In the genomic region with DNA sequence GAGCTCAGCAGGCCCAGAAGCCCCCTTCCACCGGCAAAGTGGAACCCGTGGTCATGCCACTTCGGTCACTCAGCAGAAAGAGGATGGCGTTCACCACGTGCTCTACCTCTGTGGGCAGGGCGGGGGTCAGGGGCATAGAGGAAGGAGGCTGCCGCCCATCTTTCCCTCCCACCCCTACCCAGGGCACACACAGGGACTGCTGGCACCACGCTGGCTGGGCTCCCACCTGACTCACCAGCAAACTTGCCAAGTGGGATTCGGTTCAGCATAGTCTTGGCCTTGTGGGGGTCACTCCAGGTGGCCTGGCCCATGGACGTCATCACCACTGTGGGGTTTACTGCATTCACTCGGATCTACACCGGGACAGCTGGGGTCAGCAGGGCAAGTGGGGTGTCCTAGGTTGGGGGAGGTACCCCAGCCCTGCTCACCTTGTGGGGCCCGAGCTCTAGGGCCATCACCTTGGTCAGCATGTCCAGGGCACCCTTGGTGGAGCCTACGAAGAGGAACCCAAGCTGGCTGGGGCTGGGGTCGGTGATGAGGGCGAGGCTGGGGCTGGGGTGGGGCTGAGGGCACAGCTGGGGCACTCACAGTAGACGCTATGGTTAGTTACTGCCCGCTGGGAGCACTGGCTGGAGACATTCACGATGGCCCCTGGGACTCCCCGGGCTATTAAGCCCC, we compare ENCODE assay signal across 9 cellular contexts. TPM values are rescaled to one million over a fixed set of nuclear protein-coding genes. Genes with fewer than 3 reads are reported as not detected.
DNase-seq lines count a peak whose midpoint lies in the region; ATAC-seq, FAIRE-seq and TF ChIP-seq lines count a peak whose summit lies in the region.
"Had no signal": no experiment of that assay in that cellular context is flagged by ENCODE, and none has a peak within 500 bp of the region (broad histone marks: within the 10 kb centered on the region; RNA-seq: fewer than 3 reads in every experiment).

No MANE protein-coding gene starts in this region.

- no peak overlapping the region for H4K91ac ChIP-seq in IMR-90 (ENCODE audit: insufficient read depth, low read depth, low read length)

- H4K20me1 ChIP-seq in IMR-90 (ENCODE audit: insufficient read depth, low read length) = peaks cover 5% of the 10 kb centered on the region

- H3K9me1 ChIP-seq in IMR-90 (ENCODE audit: insufficient read depth, low read length) = 0 out of 2 replicates have a peak, but pooled peaks cover 7% of the 10 kb centered on the region

- H3K36me3 ChIP-seq in IMR-90 (ENCODE audit: control insufficient read depth, insufficient read depth, low read length) (no peaks in the 10 kb centered on the region), breast epithelium (no peaks in the 10 kb centered on the region)

- no peaks in the 10 kb centered on the region for H3K27me3 ChIP-seq in IMR-90 (ENCODE audit: control insufficient read depth, insufficient read depth, low read length)
- H3K27me3 ChIP-seq in breast epithelium = no peaks in the 10 kb centered on the region

- peak overlapping the region; percentile 94 for H3K4me2 ChIP-seq in IMR-90 (ENCODE audit: low read depth, low read length)

- no peak overlapping the region for H4K8ac ChIP-seq in IMR-90 (ENCODE audit: low read depth in 2 of 2, low read length in 2 of 2)

- H2BK20ac ChIP-seq in IMR-90 (ENCODE audit: low read depth, low read length) = no peak overlapping the region

- H3K14ac ChIP-seq in IMR-90 (replicated peaks; ENCODE audit: low read depth, low read length) = no peak overlapping the region

- peaks cover 0 to 5% of the 10 kb centered on the region in 2 donors for H3K36me3 Mint-ChIP-seq in naive B cell

- no peaks in the 10 kb centered on the region for H3K27me3 Mint-ChIP-seq in naive B cell

- no peak for DNase-seq in AG04449 (ENCODE audit: low read depth, low spot score)
- no peak for DNase-seq in IMR-90
- DNase-seq in breast epithelium (ENCODE audit: low spot score in 2 of 2) = no peak
- DNase-seq in naive B cell = no peak
- no peak for DNase-seq in ecto neural progenitor cell (ENCODE audit: low spot score)
- no peak for DNase-seq in HTR-8/SVneo (ENCODE audit: insufficient read length, low spot score)
- no peak for DNase-seq in GM12891 (ENCODE audit: insufficient read length, low spot score)
- DNase-seq: SHP77 treated with DMSO at 0.1 percent for 48 hours had no signal

- H3K27ac Mint-ChIP-seq in naive B cell = peak overlapping the region in 1 of 6 donors; percentile 22

- dilution Hi-C loops in IMR-90 (cut with HindIII; ENCODE audit: low sequenced_read_pairs, unreplicated experiment) = no loop called here

- TF ChIP-seq POLR2A in IMR-90 (IDR thresholded peaks at IDR 0.05; ENCODE audit: low read depth, low read length) = no peak
- TF ChIP-seq POLR2A in breast epithelium (IDR thresholded peaks at IDR 0.05) = no peak
- no peak for TF ChIP-seq POLR2A in GM12891 (IDR thresholded peaks at IDR 0.05; ENCODE audit: low read depth, low read length)

- 96% methylated on average over 6 of the region's 20 CpGs; no CpG with 5 or more reads in 1 of the 2 experiments for WGBS in IMR-90 (ENCODE audit: extremely low coverage in 2 of 2, insufficient read length in 1 of 2), 2 experiments

- no peak overlapping the region for H3K4ac ChIP-seq in IMR-90 (ENCODE audit: low read depth, low read length)

- FAIRE-seq in HTR-8/SVneo (lab: Jason Lieb, UNC) (no peak), GM12891 (lab: Jason Lieb, UNC) (no peak)

- in situ Hi-C loops in IMR-90 (cut with MboI; ENCODE audit: low sequenced_read_pairs) = no loop called here

- H3K23ac ChIP-seq in IMR-90 (ENCODE audit: low read depth, low read length) = no peak overlapping the region

- no peak overlapping the region for H3K56ac ChIP-seq in IMR-90 (ENCODE audit: extremely low read depth, insufficient read depth, low read length)

- H2AFZ ChIP-seq in IMR-90 (replicated peaks; ENCODE audit: low read length, poor library complexity) = no peak overlapping the region

- H4K5ac ChIP-seq in IMR-90 (ENCODE audit: low read depth, low read length) = no peak overlapping the region

- no peak overlapping the region for H2BK5ac ChIP-seq in IMR-90 (ENCODE audit: low read depth, low read length, poor library complexity, severe bottlenecking)

- peaks cover 7 to 12% of the 10 kb centered on the region in 2 experiments for H3K79me1 ChIP-seq in IMR-90 (ENCODE audit: low read depth in 1 of 2, low read length in 2 of 2)

- CTCF ChIA-PET in AG04449 (lab: Yijun Ruan, JAX) (interaction anchor here (0.7 to 7.4 kb wide), 8 partner anchors 10 to 119 kb away, joined by 3 to 39 read pairs (median 4); partner anchors contain the start of genes CENPX, GPS1, LRRC45 and NOTUM), IMR-90 (lab: Yijun Ruan, JAX) (interaction anchor here (1.7 kb wide), 1 partner anchor 16 kb away, joined by 5 read pairs; no protein-coding TSS in a partner anchor)

- H2BK120ac ChIP-seq in IMR-90 (ENCODE audit: low read depth, low read length) = no peak overlapping the region

- peaks cover 11% of the 10 kb centered on the region for H3K4me1 ChIP-seq in IMR-90 (ENCODE audit: control insufficient read depth, insufficient read depth, low read length)
- peaks cover 8 to 10% of the 10 kb centered on the region in 2 donors for H3K4me1 ChIP-seq in breast epithelium

- TSS peak; percentile 57 for BruUV-seq in IMR-90 (replicated peaks; lab: Mats Ljungman, UMichigan)

- intact Hi-C loops in IMR-90 (cut with micrococcal nuclease) (loop anchor here (2.0 to 10.0 kb wide), 2 partner anchors 63 to 289 kb away; partner anchors contain the start of gene FASN), breast epithelium (cut with DNase I; ENCODE audit: low total_unique reads) (loop anchor here (10.0 kb wide), 1 partner anchor 49 kb away; no protein-coding TSS in a partner anchor)

- H3K4me3 ChIP-seq in AG04449 (ENCODE audit: low read depth, low read length) (peak overlapping the region; percentile 72), IMR-90 (ENCODE audit: insufficient read depth, low read depth, low read length) (no peak overlapping the region; the same call in 1 of the 2 replicates), breast epithelium (peak overlapping the region; percentile 58 to 96 (median 63))

- peaks cover 14 to 27% (median 26%) of the 10 kb centered on the region in 3 donors for H3K4me1 Mint-ChIP-seq in naive B cell

- peak overlapping the region; percentile 74 to 96 (median 88) for H3K4me3 Mint-ChIP-seq in naive B cell

- H3K9me3 Mint-ChIP-seq in naive B cell = no peaks in the 10 kb centered on the region

- H3K9ac ChIP-seq in IMR-90 (ENCODE audit: low read depth, low read length) = peak overlapping the region; percentile 61

- H3K9me3 ChIP-seq in IMR-90 (ENCODE audit: control insufficient read depth, insufficient read depth, low read length) (no peaks in the 10 kb centered on the region), breast epithelium (no peaks in the 10 kb centered on the region)

- POLR2A ChIA-PET in AG04449 (lab: Yijun Ruan, JAX) (interaction anchor here (1.0 kb wide), 1 partner anchor 77 kb away, joined by 3 read pairs; no protein-coding TSS in a partner anchor), IMR-90 (lab: Charles Lee; ENCODE audit: unreplicated experiment) (no interaction called here)

- ATAC-seq in IMR-90 (ENCODE audit: low read depth) = no peak
- no peak for ATAC-seq in naive B cell (ENCODE audit: low read depth in 2 of 2)
- no peak for ATAC-seq in HG02981 (IDR thresholded peaks at IDR 0.05; ENCODE audit: unreplicated experiment)

- no peak for TF ChIP-seq RAD21 in IMR-90 (IDR thresholded peaks at IDR 0.05; ENCODE audit: low read length)

- H3K27ac ChIP-seq in IMR-90 (ENCODE audit: insufficient read depth, low read length) (no peak overlapping the region), breast epithelium (peak overlapping the region; percentile 87 to 99)

- H2AK5ac ChIP-seq in IMR-90 (ENCODE audit: low read depth, low read length) = no peak overlapping the region; the same call in 1 of the 2 replicates

- H2BK15ac ChIP-seq in IMR-90 (ENCODE audit: low read depth, low read length) = no peak overlapping the region

- H3K18ac ChIP-seq in IMR-90 (ENCODE audit: low read depth, low read length) = no peak overlapping the region

- TF ChIP-seq CTCF in AG04449 (IDR thresholded peaks at IDR 0.05; ENCODE audit: insufficient read depth, low read length, missing control alignments) (no peak), IMR-90 (conservative IDR thresholded peaks at IDR 0.05; ENCODE audit: low read depth, low read length) (no peak), breast epithelium (IDR thresholded peaks at IDR 0.05) (no peak)

- H2AK9ac ChIP-seq in IMR-90 (replicated peaks; ENCODE audit: low read depth, low read length, poor library complexity) = peak overlapping the region; percentile 61

RNA-seq across cellular contexts. Expression of gene DCXR, which starts 1.4 kb away (rescaled TPM):
- total RNA-seq in IMR-90 (2012; rRNA removed) (36.6 and 36.9 TPM in 2 replicates), breast epithelium (100 to 1,000 TPM; 202 to 484 (median 228) TPM)
- polyA plus RNA-seq in IMR-90 (2012; rRNA removed) (129 and 139 TPM in 2 replicates), naive B cell (ENCODE audit: low read depth in 6 of 6) (100 to 1,000 TPM in 2 of 6 donors, 10 to 100 TPM in 4; 74.0 to 199 (median 98.1) TPM)
- 135 and 154 TPM in 2 replicates for polyA plus RNA-seq in IMR-90 (2012; cell fraction: cytosol; rRNA removed)
- polyA plus RNA-seq in IMR-90 (2012; cell fraction: nucleus; rRNA removed; ENCODE audit: low replicate concordance) = 94.9 and 309 TPM in 2 replicates
- polyA plus RNA-seq in GM12891 (2012; ENCODE audit: low read depth, missing spikeins) = 40.2 TPM

RNA-seq across cellular contexts. Expression of gene RAC3, which starts 4.6 kb away (rescaled TPM):
- total RNA-seq in IMR-90 (2012; rRNA removed) (5.7 and 7.2 TPM in 2 replicates), breast epithelium (10 to 100 TPM in 2 of 3 donors, 1 to 10 TPM in 1; 7.6 to 23.0 (median 16.1) TPM)
- polyA plus RNA-seq in IMR-90 (2012; rRNA removed) (23.4 and 32.0 TPM in 2 replicates), naive B cell (ENCODE audit: low read depth in 6 of 6) (not detected)
- 34.9 and 48.2 TPM in 2 replicates for polyA plus RNA-seq in IMR-90 (2012; cell fraction: cytosol; rRNA removed)
- 20.2 and 75.8 TPM in 2 replicates for polyA plus RNA-seq in IMR-90 (2012; cell fraction: nucleus; rRNA removed; ENCODE audit: low replicate concordance)
- polyA plus RNA-seq in GM12891 (2012; ENCODE audit: low read depth, missing spikeins) = 3.3 TPM

RNA-seq across cellular contexts. Expression of gene LRRC45, which starts 13.0 kb away (rescaled TPM):
- total RNA-seq in IMR-90 (2012; rRNA removed) = 7.2 and 7.8 TPM in 2 replicates
- polyA plus RNA-seq in IMR-90 (2012; rRNA removed) = 10.2 and 10.9 TPM in 2 replicates
- polyA plus RNA-seq in IMR-90 (2012; cell fraction: cytosol; rRNA removed) = 6.8 and 8.0 TPM in 2 replicates
- 46.7 and 84.8 TPM in 2 replicates for polyA plus RNA-seq in IMR-90 (2012; cell fraction: nucleus; rRNA removed; ENCODE audit: low replicate concordance)
- 10 to 100 TPM in 2 of 3 donors, 1 to 10 TPM in 1; 8.0 to 18.7 (median 14.7) TPM for total RNA-seq in breast epithelium
- 1 to 10 TPM; 1.3 to 4.6 (median 2.6) TPM for polyA plus RNA-seq in naive B cell (ENCODE audit: low read depth in 6 of 6)
- polyA plus RNA-seq in GM12891 (2012; ENCODE audit: low read depth, missing spikeins) = 8.5 TPM

RNA-seq across cellular contexts. Expression of gene CENPX, which starts 13.4 kb away (rescaled TPM):
- total RNA-seq in IMR-90 (2012; rRNA removed) (44.8 and 45.3 TPM in 2 replicates), breast epithelium (10 to 100 TPM; 79.5 to 94.7 (median 92.5) TPM)
- polyA plus RNA-seq in IMR-90 (2012; rRNA removed) (86.8 and 100 TPM in 2 replicates), naive B cell (ENCODE audit: low read depth in 6 of 6) (10 to 100 TPM; 52.6 to 77.6 (median 58.3) TPM)
- 102 and 133 TPM in 2 replicates for polyA plus RNA-seq in IMR-90 (2012; cell fraction: cytosol; rRNA removed)
- 82.2 and 166 TPM in 2 replicates for polyA plus RNA-seq in IMR-90 (2012; cell fraction: nucleus; rRNA removed; ENCODE audit: low replicate concordance)
- polyA plus RNA-seq in GM12891 (2012; ENCODE audit: low read depth, missing spikeins) = 45.7 TPM

RNA-seq across cellular contexts. Expression of gene RFNG, which starts 15.5 kb away (rescaled TPM):
- total RNA-seq in IMR-90 (2012; rRNA removed) (6.8 and 8.6 TPM in 2 replicates), breast epithelium (10 to 100 TPM; 30.5 to 49.4 (median 31.8) TPM)
- polyA plus RNA-seq in IMR-90 (2012; rRNA removed) (47.3 and 51.1 TPM in 2 replicates), naive B cell (ENCODE audit: low read depth in 6 of 6) (1 to 10 TPM; 2.6 to 7.6 (median 4.8) TPM)
- 27.2 and 51.3 TPM in 2 replicates for polyA plus RNA-seq in IMR-90 (2012; cell fraction: cytosol; rRNA removed)
- polyA plus RNA-seq in IMR-90 (2012; cell fraction: nucleus; rRNA removed; ENCODE audit: low replicate concordance) = 271 and 643 TPM in 2 replicates
- polyA plus RNA-seq in GM12891 (2012; ENCODE audit: low read depth, missing spikeins) = 13.8 TPM
